31 cellular contexts compared by ENCODE assay signal in genomic region chr10:33968983-33969382, GRCh38.
DNase-seq lines count a peak whose midpoint lies in the region; ATAC-seq, FAIRE-seq and TF ChIP-seq lines count a peak whose summit lies in the region.
"Had no signal": no experiment of that assay in that cellular context is flagged by ENCODE, and none has a peak within 500 bp of the region (broad histone marks: within the 10 kb centered on the region; RNA-seq: fewer than 3 reads in every experiment).

No MANE protein-coding gene starts in this region.

- WGBS in K562 (ENCODE audit: insufficient coverage, low coverage, missing lambda C conversion rate), result 0% methylated on average over 1 of the region's 1 CpG

- H3K4me3 ChIP-seq in HEK293 (ENCODE audit: low read depth, low read length), result no peak overlapping the region
- no peak overlapping the region for H3K4me3 ChIP-seq in K562
- H3K4me3 ChIP-seq: A549; BLaER1; BLaER1 treated with 17β-estradiol and CSF1 and Interleukin-3, amounts not matched to agents 10 nM and 100 nM had no signal

- H3K9me1 ChIP-seq in K562 (ENCODE audit: control insufficient read depth, insufficient read depth, low read length), result no peaks in the 10 kb centered on the region

- no peak for ATAC-seq in K562
- ATAC-seq: A549; CD8-positive, alpha-beta T cell had no signal

- no peak for TF ChIP-seq RAD21 in K562 (CRISPR knock-in tag; conservative IDR thresholded peaks at IDR 0.05 in 1 of 2, IDR thresholded peaks at IDR 0.05 in 1 of 2)

- H3K9me3 ChIP-seq in HEK293 (ENCODE audit: control insufficient read depth, insufficient read depth, low read depth, low read length) (no peaks in the 10 kb centered on the region), K562 (replicated peaks; ENCODE audit: control insufficient read depth, insufficient read depth, low read depth, low read length) (no peaks in the 10 kb centered on the region)
- H3K9me3 ChIP-seq: BE2C, BLaER1 had no signal

- POLR2A ChIA-PET in HEK293 (lab: Yijun Ruan, JAX), result no interaction called here
- POLR2A ChIA-PET in K562 (lab: Yijun Ruan, JAX), result no interaction called here

- intact Hi-C loops in K562 (cut with micrococcal nuclease), result no loop called here

- no TSS peak for BruUV-seq in K562 (replicated peaks; lab: Mats Ljungman, UMichigan)

- H3K27ac ChIP-seq in HEK293 (ENCODE audit: extremely low read depth, low read depth, low read length) (no peak overlapping the region), K562 (ENCODE audit: extremely low read depth, low read depth, low read length) (no peak overlapping the region)
- H3K27ac ChIP-seq: 22Rv1; A549; BLaER1; BLaER1 treated with 17β-estradiol and CSF1 and Interleukin-3, amounts not matched to agents 10 nM and 100 nM; C4-2B had no signal

- no peak for TF ChIP-seq EP300 in K562 (IDR thresholded peaks at IDR 0.05; ENCODE audit: low read length)

- H3K4me1 ChIP-seq in HEK293 (ENCODE audit: control insufficient read depth, insufficient read depth, low read length) (no peaks in the 10 kb centered on the region), K562 (replicated peaks in 1 of 2; ENCODE audit: control insufficient read depth in 2 of 2, insufficient read depth in 2 of 2, low read length in 2 of 2) (no peaks in the 10 kb centered on the region)
- H3K4me1 ChIP-seq: A549; BLaER1; BLaER1 treated with 17β-estradiol and CSF1 and Interleukin-3, amounts not matched to agents 10 nM and 100 nM had no signal

- no peak for FAIRE-seq in K562 (lab: Jason Lieb, UNC)
- FAIRE-seq: A204.1, A549, D721Med had no signal

- no peaks in the 10 kb centered on the region for H3K27me3 ChIP-seq in K562 (ENCODE audit: control insufficient read depth in 2 of 2, insufficient read depth in 2 of 2, low read length in 2 of 2)
- H3K27me3 ChIP-seq: BE2C; BLaER1; BLaER1 treated with 17β-estradiol and CSF1 and Interleukin-3, amounts not matched to agents 10 nM and 100 nM had no signal

- in situ Hi-C loops in K562 (cut with MboI), result no loop called here

- H3K4me2 ChIP-seq in K562 (ENCODE audit: insufficient read depth, low read length), result no peak overlapping the region
- H3K4me2 ChIP-seq: A549; BLaER1; BLaER1 treated with 17β-estradiol and CSF1 and Interleukin-3, amounts not matched to agents 10 nM and 100 nM had no signal

- no peak for TF ChIP-seq POLR2A in K562 (conservative IDR thresholded peaks at IDR 0.05)

- no peaks in the 10 kb centered on the region for H3K36me3 ChIP-seq in HEK293 (ENCODE audit: control insufficient read depth in 2 of 2, insufficient read depth in 1 of 2, low read length in 2 of 2)
- no peaks in the 10 kb centered on the region for H3K36me3 ChIP-seq in K562 (ENCODE audit: control insufficient read depth, insufficient read depth, low read length)
- H3K36me3 ChIP-seq: BE2C; BLaER1; BLaER1 treated with 17β-estradiol and CSF1 and Interleukin-3, amounts not matched to agents 10 nM and 100 nM had no signal

- H3K79me2 ChIP-seq in K562 (ENCODE audit: control insufficient read depth, insufficient read depth, low read length), result no peaks in the 10 kb centered on the region

- no peak for TF ChIP-seq CTCF in HEK293 (tag by site-specific recombination; IDR thresholded peaks at IDR 0.05)
- no peak for TF ChIP-seq CTCF in K562 (IDR thresholded peaks at IDR 0.05 in 2 of 3, conservative IDR thresholded peaks at IDR 0.05 in 1 of 3; ENCODE audit: insufficient read depth in 2 of 3, low read depth in 1 of 3, low read length in 3 of 3)

- CTCF ChIA-PET in HEK293 (lab: Yijun Ruan, JAX) (no interaction called here), K562 (lab: Yijun Ruan, JAX; ENCODE audit: low intra/inter-chr PET ratio) (no interaction called here)

- H2AFZ ChIP-seq in K562 (ENCODE audit: low read depth, low read length), result no peak overlapping the region

- DNase-seq in K562 (ENCODE audit: extremely low read depth in 1 of 4, low spot score in 3 of 4) (no peak), D341Med (ENCODE audit: low spot score) (no peak), RPMI8226 (no peak)
- DNase-seq: 8988T; ACHN; AML-193; BE2C; C1 segment of cervical spinal cord; Caco-2; Calu3; CD4-positive, alpha-beta memory T cell; CD4-positive, alpha-beta T cell; CD4-positive, CD25-positive, alpha-beta regulatory T cell; CD8-positive, alpha-beta memory T cell; CD8-positive, alpha-beta T cell; COR-L47; DMS 273 treated with DMSO at 0.1 percent for 48 hours; DMS153; DMS53; DMS79; DMS79 treated with DMSO at 0.1 percent for 48 hours; DND-41; EL had no signal

- H4K20me1 ChIP-seq in K562 (replicated peaks; ENCODE audit: control insufficient read depth, insufficient read depth, low read length), result no peaks in the 10 kb centered on the region
- H4K20me1 ChIP-seq: BLaER1; BLaER1 treated with 17β-estradiol and CSF1 and Interleukin-3, amounts not matched to agents 10 nM and 100 nM had no signal

- H3K9ac ChIP-seq in K562 (ENCODE audit: insufficient read depth in 1 of 2, low read depth in 2 of 2, low read length in 2 of 2), result no peak overlapping the region
- H3K9ac ChIP-seq: BLaER1; BLaER1 treated with 17β-estradiol and CSF1 and Interleukin-3, amounts not matched to agents 10 nM and 100 nM had no signal

TF ChIP-seq in HEK293, 187 proteins besides CTCF, POLR2A, EP300 and RAD21:
- TF ChIP-seq SETDB1 (IDR thresholded peaks at IDR 0.05; ENCODE audit: insufficient read length, low read length) (peak; percentile 54), ZNF16 (tag by site-specific recombination; IDR thresholded peaks at IDR 0.05; ENCODE audit: low read depth) (no peak)
- TF ChIP-seq, protein P1, sequence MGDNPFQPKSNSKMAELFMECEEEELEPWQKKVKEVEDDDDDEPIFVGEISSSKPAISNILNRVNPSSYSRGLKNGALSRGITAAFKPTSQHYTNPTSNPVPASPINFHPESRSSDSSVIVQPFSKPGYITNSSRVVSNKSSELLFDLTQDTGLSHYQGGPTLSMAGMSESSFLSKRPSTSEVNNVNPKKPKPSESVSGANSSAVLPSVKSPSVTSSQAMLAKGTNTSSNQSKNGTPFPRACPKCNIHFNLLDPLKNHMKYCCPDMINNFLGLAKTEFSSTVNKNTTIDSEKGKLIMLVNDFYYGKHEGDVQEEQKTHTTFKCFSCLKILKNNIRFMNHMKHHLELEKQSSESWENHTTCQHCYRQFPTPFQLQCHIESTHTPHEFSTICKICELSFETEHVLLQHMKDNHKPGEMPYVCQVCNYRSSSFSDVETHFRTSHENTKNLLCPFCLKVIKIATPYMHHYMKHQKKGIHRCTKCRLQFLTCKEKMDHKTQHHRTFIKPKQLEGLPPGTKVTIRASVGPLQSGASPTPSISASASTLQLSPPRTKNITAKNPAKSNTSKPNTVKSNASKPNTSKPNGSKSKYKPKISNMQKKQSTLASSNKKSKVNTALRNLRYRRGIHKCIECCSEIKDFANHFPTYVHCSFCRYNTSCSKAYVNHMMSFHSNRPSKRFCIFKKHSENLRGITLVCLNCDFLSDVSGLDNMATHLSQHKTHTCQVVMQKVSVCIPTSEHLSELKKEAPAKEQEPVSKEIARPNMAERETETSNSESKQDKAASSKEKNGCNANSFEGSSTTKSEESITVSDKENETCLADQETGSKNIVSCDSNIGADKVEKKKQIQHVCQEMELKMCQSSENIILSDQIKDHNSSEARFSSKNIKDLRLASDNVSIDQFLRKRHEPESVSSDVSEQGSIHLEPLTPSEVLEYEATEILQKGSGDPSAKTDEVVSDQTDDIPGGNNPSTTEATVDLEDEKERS (tag by site-specific recombination; IDR thresholded peaks at IDR 0.05), result peak; percentile 85
TF ChIP-seq in HEK293: peak in this region for 2.

TF ChIP-seq in K562, 482 proteins besides CTCF, POLR2A, EP300 and RAD21:
- peak; percentile 95 for TF ChIP-seq RBM25 (IDR thresholded peaks at IDR 0.05; ENCODE audit: low read depth, low read length, severe bottlenecking)
- no peak for TF ChIP-seq NFATC3 (IDR thresholded peaks at IDR 0.05)

Comparison
In these comparisons a context has a peak if more than half of its experiments do, and no peak if none do; other contexts are left out.
1. Of the 44 proteins assayed by ChIP-seq in both K562 and HEK293: peak only in K562: none; only in HEK293: SETDB1; in both: none; in neither: 43.